Comparison of ENCODE assay signal across 16 cellular contexts in genomic region chr3:38438421-38438820, GRCh38. TPM values are rescaled to one million over a fixed set of nuclear protein-coding genes. Genes with fewer than 3 reads are reported as not detected.
DNase-seq lines count a peak whose midpoint lies in the region.
"Had no signal": no experiment of that assay in that cellular context is flagged by ENCODE, and none has a peak within 500 bp of the region (broad histone marks: within the 10 kb centered on the region; RNA-seq: fewer than 3 reads in every experiment).

No MANE protein-coding gene starts in this region.

- no peaks in the 10 kb centered on the region for H3K79me2 ChIP-seq in mesendoderm (ENCODE audit: control insufficient read depth, insufficient read depth, low read length)

- peaks cover 10 to 34% (median 19%) of the 10 kb centered on the region in 10 experiments; a peak in 18 of 20 replicates for H3K4me1 ChIP-seq in BLaER1 treated with 17β-estradiol and CSF1 and Interleukin-3, amounts not matched to agents 10 nM and 100 nM
- H3K4me1 ChIP-seq in mesendoderm (ENCODE audit: control insufficient read depth, low read depth, low read length) = no peaks in the 10 kb centered on the region
- H3K4me1 ChIP-seq: SJCRH30 had no signal

- no peak overlapping the region for H3K4ac ChIP-seq in mesendoderm (ENCODE audit: low read depth, low read length)

- DNase-seq in HT1080 (ENCODE audit: low read depth) (peak; percentile 74), UCSD-AML1 (lab: John Stamatoyannopoulos, UW; ENCODE audit: unreplicated experiment) (peak; percentile 24), glomerular endothelial cell (ENCODE audit: extremely low read depth, low read depth, low spot score) (peak; percentile 54), mesendoderm (no peak), DMS114 treated with DMSO at 0.1 percent for 48 hours (lab: John Stamatoyannopoulos, UW; ENCODE audit: unreplicated experiment) (no peak), NCI-H2081 (lab: John Stamatoyannopoulos, UW) (no peak)
- DNase-seq in activated CD8-positive, alpha-beta memory T cell treated with anti-CD3 and anti-CD28 coated beads, Interleukin-2, amount 50 U/mL, for 48 hours = no peak
- DNase-seq: activated T-cell treated with anti-CD3 and anti-CD28 coated beads, Interleukin-2, amount 50 U/mL, for 1 hour; anterior cingulate cortex; left colon; natural killer cell; NCI-H1417; right cardiac atrium; SJCRH30; stimulated activated naive CD4-positive, alpha-beta T cell treated with Interleukin-2 at 50 U/mL for 16 hours had no signal

- H3K4me2 ChIP-seq in BLaER1 treated with 17β-estradiol and CSF1 and Interleukin-3, amounts not matched to agents 10 nM and 100 nM = peak overlapping the region; percentile 10 to 80 (median 37); a peak in 16 of 22 replicates
- H3K4me2 ChIP-seq in mesendoderm (ENCODE audit: low read length) = no peak overlapping the region

- peaks cover 0 to 7% (median 1%) of the 10 kb centered on the region in 11 experiments; a peak in 7 of 22 replicates for H3K36me3 ChIP-seq in BLaER1 treated with 17β-estradiol and CSF1 and Interleukin-3, amounts not matched to agents 10 nM and 100 nM
- H3K36me3 ChIP-seq in mesendoderm (ENCODE audit: control insufficient read depth, insufficient read depth, low read length) = no peaks in the 10 kb centered on the region
- H3K36me3 ChIP-seq: SJCRH30 had no signal

- no peaks in the 10 kb centered on the region for H3K79me1 ChIP-seq in mesendoderm (ENCODE audit: low read length)

- no peak overlapping the region for H4K8ac ChIP-seq in mesendoderm (ENCODE audit: low read depth, low read length)

- no peak overlapping the region for H4K5ac ChIP-seq in mesendoderm (ENCODE audit: low read length)

- H3K23ac ChIP-seq in mesendoderm (ENCODE audit: low read length) = no peak overlapping the region

- no peak overlapping the region for H2BK15ac ChIP-seq in mesendoderm (replicated peaks; ENCODE audit: low read depth)

- H3K4me3 ChIP-seq in BLaER1 treated with 17β-estradiol and CSF1 and Interleukin-3, amounts not matched to agents 10 nM and 100 nM = 0 out of 20 replicates have a peak overlapping the region, but pooled peaks of 1 of the 10 experiments have one; percentile 1
- H3K4me3 ChIP-seq in mesendoderm (ENCODE audit: low read length) = no peak overlapping the region
- H3K4me3 ChIP-seq: SJCRH30 had no signal

- H4K20me1 ChIP-seq in BLaER1 treated with 17β-estradiol and CSF1 and Interleukin-3, amounts not matched to agents 10 nM and 100 nM = no peaks in the 10 kb centered on the region

- no CpG with 5 or more reads among the region's 4 CpGs for WGBS in mesendoderm (ENCODE audit: extremely low coverage, insufficient coverage, low lambda C conversion rate)

- no peak overlapping the region for H2BK5ac ChIP-seq in mesendoderm (ENCODE audit: low read length)

- no peak overlapping the region for H2BK120ac ChIP-seq in mesendoderm (ENCODE audit: low read depth, low read length)

- peaks cover 54 to 84% (median 76%) of the 10 kb centered on the region in 11 experiments for H3K9me3 ChIP-seq in BLaER1 treated with 17β-estradiol and CSF1 and Interleukin-3, amounts not matched to agents 10 nM and 100 nM (replicated peaks in 1 of 11)
- H3K9me3 ChIP-seq: SJCRH30 had no signal

- no peak overlapping the region for H3K56ac ChIP-seq in mesendoderm (ENCODE audit: low read length)

- peaks cover 0 to 8% (median 0%) of the 10 kb centered on the region in 11 experiments; a peak in 2 of 22 replicates for H3K27me3 ChIP-seq in BLaER1 treated with 17β-estradiol and CSF1 and Interleukin-3, amounts not matched to agents 10 nM and 100 nM
- H3K27me3 ChIP-seq in mesendoderm (ENCODE audit: insufficient read depth, low read length, poor library complexity) = no peaks in the 10 kb centered on the region
- H3K27me3 ChIP-seq: SJCRH30 had no signal

- H3K18ac ChIP-seq in mesendoderm (ENCODE audit: low read length) = no peak overlapping the region

- peak overlapping the region in 3 of 11 experiments; percentile 12 to 28 (median 12); a peak in 1 of 22 replicates for H3K27ac ChIP-seq in BLaER1 treated with 17β-estradiol and CSF1 and Interleukin-3, amounts not matched to agents 10 nM and 100 nM
- H3K27ac ChIP-seq in mesendoderm (ENCODE audit: low read depth, low read length) = no peak overlapping the region
- H3K27ac ChIP-seq: SJCRH30 had no signal

- H3K9ac ChIP-seq in BLaER1 treated with 17β-estradiol and CSF1 and Interleukin-3, amounts not matched to agents 10 nM and 100 nM = no peak overlapping the region
- no peak overlapping the region for H3K9ac ChIP-seq in mesendoderm (ENCODE audit: low read length)

- H2AK5ac ChIP-seq in mesendoderm (ENCODE audit: low read length) = no peak overlapping the region

RNA-seq across cellular contexts. Expression of gene ACVR2B, which starts 15.3 kb away (rescaled TPM):
- 1.9 and 5.9 TPM in 2 replicates for total RNA-seq in HT1080 (2014; rRNA removed; shearing (Covaris generic))
- 2.4 and 2.8 TPM in 2 replicates for polyA plus RNA-seq in HT1080 (2015; cell fraction: cytosol; rRNA removed)
- 2.6 and 2.7 TPM in 2 replicates for polyA plus RNA-seq in HT1080 (2015; cell fraction: nucleus; rRNA removed)
- total RNA-seq in glomerular endothelial cell = 3.7 and 4.8 TPM in 2 replicates
- polyA plus RNA-seq in mesendoderm (2013, experiment 1 of 2) = 23.2 TPM
- polyA plus RNA-seq in mesendoderm (2013, experiment 2 of 2) = 20.9 TPM

RNA-seq across cellular contexts. Expression of gene EXOG, which starts 57.7 kb away (rescaled TPM):
- total RNA-seq in HT1080 (2014; rRNA removed; shearing (Covaris generic)) = 8.6 and 8.8 TPM in 2 replicates
- 6.1 and 7.4 TPM in 2 replicates for polyA plus RNA-seq in HT1080 (2015; cell fraction: cytosol; rRNA removed)
- 50.4 and 60.2 TPM in 2 replicates for polyA plus RNA-seq in HT1080 (2015; cell fraction: nucleus; rRNA removed)
- 5.9 and 12.8 TPM in 2 replicates for total RNA-seq in glomerular endothelial cell
- polyA plus RNA-seq in mesendoderm (2013, experiment 1 of 2) = 6.9 TPM
- polyA plus RNA-seq in mesendoderm (2013, experiment 2 of 2) = 6.6 TPM

Comparison
In these comparisons a context has a peak if more than half of its experiments do, and no peak if none do; other contexts are left out.
1. DNase-seq: peak in HT1080 (single experiment), UCSD-AML1 (single experiment) and glomerular endothelial cell (single experiment); none in mesendoderm (single experiment), activated CD8-positive, alpha-beta memory T cell treated with anti-CD3 and anti-CD28 coated beads, Interleukin-2, amount 50 U/mL, for 48 hours (single experiment), DMS114 treated with DMSO at 0.1 percent for 48 hours (single experiment) and NCI-H2081 (0 of 2).